Comparison of ENCODE assay signal across 11 cellular contexts in genomic region chr13:36131931-36132297, GRCh38. TPM values are rescaled to one million over a fixed set of nuclear protein-coding genes. Genes with fewer than 3 reads are reported as not detected.
DNase-seq lines count a peak whose midpoint lies in the region; ATAC-seq and TF ChIP-seq lines count a peak whose summit lies in the region.
"Had no signal": no experiment of that assay in that cellular context is flagged by ENCODE, and none has a peak within 500 bp of the region (broad histone marks: within the 10 kb centered on the region; RNA-seq: fewer than 3 reads in every experiment).

No MANE protein-coding gene starts in this region.

- no peak overlapping the region for H3K27ac Mint-ChIP-seq in nephron progenitor cell
- H3K27ac Mint-ChIP-seq: activated naive CD4-positive, alpha-beta T cell treated with anti-CD3 and anti-CD28 coated beads for 36 hours; stimulated activated naive B cell treated with anti-CD40 and anti-IgM and Interleukin-4, amounts not matched to agents 10 μg/mL and 1 μg/mL and 100 μg/mL, for 72 hours had no signal

- H3K4me1 Mint-ChIP-seq in nephron progenitor cell = peaks cover 8% of the 10 kb centered on the region

- TF ChIP-seq CTCF in fibroblast of villous mesenchyme (IDR thresholded peaks at IDR 0.05; ENCODE audit: insufficient read depth, low read depth, low read length) = no peak
- no peak for TF ChIP-seq CTCF in nephron progenitor cell (IDR thresholded peaks at IDR 0.05)
- TF ChIP-seq CTCF in tibial nerve (IDR thresholded peaks at IDR 0.05) = no peak

- WGBS in tibial nerve, 2 donors = 47 to 74% methylated on average over 5 of the region's 5 CpGs

- ATAC-seq in GM21447 (IDR thresholded peaks at IDR 0.05; ENCODE audit: unreplicated experiment) = no peak
- no peak for ATAC-seq in HG02642 (IDR thresholded peaks at IDR 0.05; ENCODE audit: poor library complexity, unreplicated experiment)
- no peak for ATAC-seq in HG02571 (IDR thresholded peaks at IDR 0.05; ENCODE audit: unreplicated experiment)
- ATAC-seq: stimulated activated naive B cell treated with anti-CD40 and anti-IgM and Interleukin-4, amounts not matched to agents 10 μg/mL and 1 μg/mL and 100 μg/mL, for 72 hours had no signal

- peak in 1 of 2 donors; percentile 44 for TF ChIP-seq EP300 in tibial nerve (IDR thresholded peaks at IDR 0.05)

- H3K27me3 ChIP-seq in SJCRH30 (peaks cover 11% of the 10 kb centered on the region), tibial nerve (peaks cover 0 to 8% of the 10 kb centered on the region in 2 donors)

- H3K9me3 Mint-ChIP-seq in nephron progenitor cell = no peaks in the 10 kb centered on the region
- H3K9me3 Mint-ChIP-seq: activated naive CD4-positive, alpha-beta T cell treated with anti-CD3 and anti-CD28 coated beads for 36 hours had no signal

- H3K9me3 ChIP-seq in SJCRH30 (replicated peaks) (no peaks in the 10 kb centered on the region), tibial nerve (no peaks in the 10 kb centered on the region)

- H3K4me1 ChIP-seq in SJCRH30 = no peaks in the 10 kb centered on the region; the same call in 1 of the 2 replicates
- H3K4me1 ChIP-seq in tibial nerve = peaks cover 0 to 17% (median 0%) of the 10 kb centered on the region in 4 donors

- no peaks in the 10 kb centered on the region for H3K36me3 ChIP-seq in SJCRH30
- no peaks in the 10 kb centered on the region for H3K36me3 ChIP-seq in tibial nerve

- DNase-seq in SJCRH30 = peak; percentile 10 to 28
- DNase-seq in fibroblast of villous mesenchyme (ENCODE audit: low read depth) = peak; percentile 12
- no peak for DNase-seq in nephron progenitor cell
- peak; percentile 48 to 56 for DNase-seq in tibial nerve (ENCODE audit: low spot score in 2 of 2)
- DNase-seq: activated naive CD4-positive, alpha-beta T cell treated with anti-CD3 and anti-CD28 coated beads for 36 hours; GF-D8; PC-3; stimulated activated naive B cell treated with anti-CD40 and anti-IgM and Interleukin-4, amounts not matched to agents 10 μg/mL and 1 μg/mL and 100 μg/mL, for 72 hours had no signal

- H3K4me3 ChIP-seq in SJCRH30 (peak overlapping the region; percentile 59; the same call in 1 of the 2 replicates), fibroblast of villous mesenchyme (ENCODE audit: low read depth, low read length) (no peak overlapping the region), tibial nerve (peak overlapping the region in 2 of 4 donors; percentile 46 to 60)

- no peaks in the 10 kb centered on the region for H3K36me3 Mint-ChIP-seq in nephron progenitor cell (ENCODE audit: low read depth)
- H3K36me3 Mint-ChIP-seq: stimulated activated naive B cell treated with anti-CD40 and anti-IgM and Interleukin-4, amounts not matched to agents 10 μg/mL and 1 μg/mL and 100 μg/mL, for 72 hours had no signal

- H3K27ac ChIP-seq in SJCRH30 (no peak overlapping the region), tibial nerve (peak overlapping the region in 2 of 4 donors; percentile 36 to 81)

- TF ChIP-seq POLR2A in tibial nerve (IDR thresholded peaks at IDR 0.05) = no peak

- H3K27me3 Mint-ChIP-seq in nephron progenitor cell (ENCODE audit: low read depth, poor library complexity) = peaks cover 78% of the 10 kb centered on the region

- peak overlapping the region; percentile 76 for H3K4me3 Mint-ChIP-seq in nephron progenitor cell
- H3K4me3 Mint-ChIP-seq: activated naive CD4-positive, alpha-beta T cell treated with anti-CD3 and anti-CD28 coated beads for 36 hours; stimulated activated naive B cell treated with anti-CD40 and anti-IgM and Interleukin-4, amounts not matched to agents 10 μg/mL and 1 μg/mL and 100 μg/mL, for 72 hours had no signal

RNA-seq across cellular contexts. Expression of gene DCLK1, which starts 0.7 kb away (rescaled TPM):
- 17.0 and 17.9 TPM in 2 replicates for total RNA-seq in SJCRH30 (2014; rRNA removed; shearing (Covaris generic))
- total RNA-seq in fibroblast of villous mesenchyme (0.86 and 2.3 TPM in 2 replicates), tibial nerve (10 to 100 TPM; 21.3 to 63.8 (median 40.9) TPM)
- total RNA-seq: activated naive CD4-positive, alpha-beta T cell treated with anti-CD3 and anti-CD28 coated beads for 36 hours; PC-3 had no signal
